In the genomic region with DNA sequence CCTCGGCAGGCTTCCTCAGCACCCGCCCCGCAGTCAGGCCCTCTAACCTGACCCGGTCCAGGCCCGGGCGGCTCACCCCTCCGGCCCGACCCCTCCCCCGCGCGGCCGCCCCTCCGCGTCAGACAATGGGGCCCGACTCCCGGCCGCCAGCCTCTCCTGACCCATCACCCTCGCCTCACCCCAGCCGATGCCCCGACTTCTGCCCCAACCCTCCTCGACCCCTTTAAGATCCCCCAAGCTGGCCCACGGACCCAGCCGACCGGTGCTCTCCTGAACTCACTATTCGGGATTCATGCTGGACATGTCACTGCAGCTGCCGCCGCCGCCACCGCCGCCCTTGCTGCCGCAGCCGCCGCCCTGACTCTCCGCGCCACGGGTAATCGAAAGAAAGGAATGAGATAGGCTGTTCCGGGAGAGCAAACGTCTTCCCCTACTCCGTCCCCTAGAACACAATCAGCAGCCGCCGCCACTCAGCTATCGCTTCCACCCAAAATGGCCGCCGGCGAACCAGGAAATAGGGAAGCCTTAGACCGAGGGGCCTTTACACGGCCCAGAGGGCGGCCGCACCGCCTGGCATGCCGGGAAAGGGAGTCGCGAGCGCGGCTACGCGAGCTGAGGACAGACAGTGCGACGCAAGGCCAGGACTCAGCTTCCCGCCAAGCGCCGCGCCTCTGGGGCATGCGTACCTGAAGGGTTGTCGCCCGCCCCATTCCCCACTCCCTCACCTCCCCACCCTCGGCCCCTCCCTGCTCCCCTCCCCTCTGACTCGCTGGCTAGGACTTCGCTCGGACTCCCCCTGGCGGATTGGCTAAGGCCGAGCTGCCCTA, we compare ENCODE assay signal across 8 cellular contexts. TPM values are rescaled to one million over a fixed set of nuclear protein-coding genes. Genes with fewer than 3 reads are reported as not detected.
A peak's percentile ranks its signal among the peaks of the same experiment; 100 is the strongest.
DNase-seq lines count a peak whose midpoint lies in the region; ATAC-seq and TF ChIP-seq lines count a peak whose summit lies in the region.

A gene (minus strand): TSS at position 494 of the 827 bp plus-strand sequence. CDS start 191 bp downstream, at position 303.

- peak in 1 of 2 donors; percentile 38 for TF ChIP-seq RAD21 in liver (IDR thresholded peaks at IDR 0.05)

- no peaks in the 10 kb centered on the region for H3K36me3 ChIP-seq in CD4-positive, alpha-beta memory T cell (ENCODE audit: insufficient read depth, low read length)
- no peaks in the 10 kb centered on the region for H3K36me3 ChIP-seq in liver (ENCODE audit: control insufficient read depth in 4 of 4, insufficient read depth in 3 of 4, low read depth in 1 of 4, low read length in 3 of 4)

- under 1% methylated on average over 73 of the region's 73 CpGs for WGBS in liver

- H3K27me3 Mint-ChIP-seq in CD4-positive, alpha-beta memory T cell: no peaks in the 10 kb centered on the region

- peak within 1 kb of the TSS; percentile 74 to 94 for H3K4me3 ChIP-seq in CD4-positive, alpha-beta memory T cell (ENCODE audit: low read length in 2 of 2)
- H3K4me3 ChIP-seq in liver (ENCODE audit: low read depth in 1 of 3, low read length in 3 of 3): peak within 1 kb of the TSS; percentile 93 to 99 (median 98)

- peak; percentile 95 to 100 (median 99) for DNase-seq in CD4-positive, alpha-beta memory T cell
- DNase-seq in NCI-H82 (lab: John Stamatoyannopoulos, UW): peak; percentile 100
- peak; percentile 99 for DNase-seq in activated CD4-positive, alpha-beta T cell treated with anti-CD3 and anti-CD28 coated beads, Interleukin-2, amount 50 U/mL, for 48 hours
- peak; percentile 99 to 100 for DNase-seq in dermis microvascular lymphatic vessel endothelial cell (ENCODE audit: low read depth in 2 of 2)
- peak; percentile 99 for DNase-seq in stimulated activated CD4-positive, alpha-beta T cell treated with anti-CD3 and anti-CD28 coated beads, Interleukin-4, amount 100 ng/mL, for 24 hours

- CTCF ChIA-PET in CD4-positive, alpha-beta memory T cell (lab: Charles Lee; ENCODE audit: partially characterized antibody): interaction anchor here (0.7 to 2.6 kb wide), 16 partner anchors 9 to 522 kb away, joined by 3 to 22 read pairs (median 4); a partner anchor contains a TSS

- intact Hi-C loops in CD4-positive, alpha-beta memory T cell (cut with micrococcal nuclease): loop anchor here (1.0 to 5.0 kb wide), 9 partner anchors 66 to 1541 kb away; a partner anchor contains a TSS

- H3K4me3 Mint-ChIP-seq in CD4-positive, alpha-beta memory T cell: peak within 1 kb of the TSS; percentile 97 to 100 (median 99)

- peak within 1 kb of the TSS; percentile 80 to 100 for H3K9ac ChIP-seq in liver (ENCODE audit: low read depth in 1 of 2, low read length in 2 of 2)

- POLR2A ChIA-PET in CD4-positive, alpha-beta memory T cell (lab: Charles Lee; ENCODE audit: partially characterized antibody): interaction anchor here (0.6 to 5.5 kb wide), 32 partner anchors 8 to 1541 kb away, joined by 3 to 85 read pairs (median 5); a partner anchor contains a TSS

- peaks cover 4 to 14% of the 10 kb centered on the region in 2 donors for H3K36me3 Mint-ChIP-seq in CD4-positive, alpha-beta memory T cell

- peaks cover 22 to 53% (median 30%) of the 10 kb centered on the region in 4 donors for H3K4me1 Mint-ChIP-seq in CD4-positive, alpha-beta memory T cell

- H3K27ac Mint-ChIP-seq in CD4-positive, alpha-beta memory T cell: peak within 1 kb of the TSS; percentile 94 to 100 (median 99)

- peaks cover 47% of the 10 kb centered on the region for H3K4me1 ChIP-seq in CD4-positive, alpha-beta memory T cell (ENCODE audit: insufficient read depth, low read length)
- peaks cover 12 to 26% (median 19%) of the 10 kb centered on the region in 4 donors for H3K4me1 ChIP-seq in liver (ENCODE audit: control insufficient read depth in 4 of 4, insufficient read depth in 4 of 4, low read length in 3 of 4)

- no peaks in the 10 kb centered on the region for H3K9me3 Mint-ChIP-seq in CD4-positive, alpha-beta memory T cell

- no peaks in the 10 kb centered on the region for H3K27me3 ChIP-seq in CD4-positive, alpha-beta memory T cell (ENCODE audit: insufficient read depth, low read length)
- no peaks in the 10 kb centered on the region for H3K27me3 ChIP-seq in liver (ENCODE audit: control insufficient read depth in 4 of 4, insufficient read depth in 4 of 4, low read length in 3 of 4)

- H3K9me3 ChIP-seq in CD4-positive, alpha-beta memory T cell (ENCODE audit: control insufficient read depth in 1 of 2, low read length in 2 of 2): no peaks in the 10 kb centered on the region
- H3K9me3 ChIP-seq in liver (ENCODE audit: control insufficient read depth in 4 of 4, low read length in 3 of 4): no peaks in the 10 kb centered on the region

- peak; percentile 96 for ATAC-seq in GM19438 (IDR thresholded peaks at IDR 0.05; ENCODE audit: low read depth, unreplicated experiment)
- peak; percentile 78 for ATAC-seq in HG03575 (IDR thresholded peaks at IDR 0.05; ENCODE audit: extremely low read depth, insufficient number of reproducible peaks, low FRiP score, unreplicated experiment)

- peak within 1 kb of the TSS; percentile 97 for H3K27ac ChIP-seq in CD4-positive, alpha-beta memory T cell (ENCODE audit: low read depth, low read length)
- peak within 1 kb of the TSS; percentile 99 to 100 for H3K27ac ChIP-seq in liver (ENCODE audit: low read depth in 1 of 2, low read length in 2 of 2)

- peak; percentile 38 for TF ChIP-seq CTCF in liver (IDR thresholded peaks at IDR 0.05; ENCODE audit: low read depth, low read length, missing input control)

TF ChIP-seq in liver, 16 proteins besides CTCF, POLR2A, EP300 and RAD21:
- TF ChIP-seq TAF1 (conservative IDR thresholded peaks at IDR 0.05) (peak; percentile 79), HNF4G (IDR thresholded peaks at IDR 0.05) (peak; percentile 32), SP1 (IDR thresholded peaks at IDR 0.05) (peak; percentile 75), NR2F2 (IDR thresholded peaks at IDR 0.05) (peak; percentile 60), FOXA2 (IDR thresholded peaks at IDR 0.05) (peak; percentile 23), GABPA (IDR thresholded peaks at IDR 0.05 in 1 of 2, conservative IDR thresholded peaks at IDR 0.05 in 1 of 2) (peak in 1 of 2 donors; percentile 23), JUND (IDR thresholded peaks at IDR 0.05) (peak; percentile 64 to 73), EGR1 (IDR thresholded peaks at IDR 0.05; ENCODE audit: low read depth in 2 of 2) (peak in 1 of 2 donors; percentile 70), YY1 (IDR thresholded peaks at IDR 0.05) (peak; percentile 99), RXRA (IDR thresholded peaks at IDR 0.05) (peak; percentile 56 to 76), FOXA1 (IDR thresholded peaks at IDR 0.05) (no peak), HNF4A (conservative IDR thresholded peaks at IDR 0.05) (peak; percentile 68 to 81)
- TF ChIP-seq, protein P1, sequence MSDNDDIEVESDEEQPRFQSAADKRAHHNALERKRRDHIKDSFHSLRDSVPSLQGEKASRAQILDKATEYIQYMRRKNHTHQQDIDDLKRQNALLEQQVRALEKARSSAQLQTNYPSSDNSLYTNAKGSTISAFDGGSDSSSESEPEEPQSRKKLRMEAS (IDR thresholded peaks at IDR 0.05): peak; percentile 63
- TF ChIP-seq, protein P2, sequence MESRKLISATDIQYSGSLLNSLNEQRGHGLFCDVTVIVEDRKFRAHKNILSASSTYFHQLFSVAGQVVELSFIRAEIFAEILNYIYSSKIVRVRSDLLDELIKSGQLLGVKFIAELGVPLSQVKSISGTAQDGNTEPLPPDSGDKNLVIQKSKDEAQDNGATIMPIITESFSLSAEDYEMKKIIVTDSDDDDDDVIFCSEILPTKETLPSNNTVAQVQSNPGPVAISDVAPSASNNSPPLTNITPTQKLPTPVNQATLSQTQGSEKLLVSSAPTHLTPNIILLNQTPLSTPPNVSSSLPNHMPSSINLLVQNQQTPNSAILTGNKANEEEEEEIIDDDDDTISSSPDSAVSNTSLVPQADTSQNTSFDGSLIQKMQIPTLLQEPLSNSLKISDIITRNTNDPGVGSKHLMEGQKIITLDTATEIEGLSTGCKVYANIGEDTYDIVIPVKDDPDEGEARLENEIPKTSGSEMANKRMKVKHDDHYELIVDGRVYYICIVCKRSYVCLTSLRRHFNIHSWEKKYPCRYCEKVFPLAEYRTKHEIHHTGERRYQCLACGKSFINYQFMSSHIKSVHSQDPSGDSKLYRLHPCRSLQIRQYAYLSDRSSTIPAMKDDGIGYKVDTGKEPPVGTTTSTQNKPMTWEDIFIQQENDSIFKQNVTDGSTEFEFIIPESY (IDR thresholded peaks at IDR 0.05): peak; percentile 81
- TF ChIP-seq, protein P3, sequence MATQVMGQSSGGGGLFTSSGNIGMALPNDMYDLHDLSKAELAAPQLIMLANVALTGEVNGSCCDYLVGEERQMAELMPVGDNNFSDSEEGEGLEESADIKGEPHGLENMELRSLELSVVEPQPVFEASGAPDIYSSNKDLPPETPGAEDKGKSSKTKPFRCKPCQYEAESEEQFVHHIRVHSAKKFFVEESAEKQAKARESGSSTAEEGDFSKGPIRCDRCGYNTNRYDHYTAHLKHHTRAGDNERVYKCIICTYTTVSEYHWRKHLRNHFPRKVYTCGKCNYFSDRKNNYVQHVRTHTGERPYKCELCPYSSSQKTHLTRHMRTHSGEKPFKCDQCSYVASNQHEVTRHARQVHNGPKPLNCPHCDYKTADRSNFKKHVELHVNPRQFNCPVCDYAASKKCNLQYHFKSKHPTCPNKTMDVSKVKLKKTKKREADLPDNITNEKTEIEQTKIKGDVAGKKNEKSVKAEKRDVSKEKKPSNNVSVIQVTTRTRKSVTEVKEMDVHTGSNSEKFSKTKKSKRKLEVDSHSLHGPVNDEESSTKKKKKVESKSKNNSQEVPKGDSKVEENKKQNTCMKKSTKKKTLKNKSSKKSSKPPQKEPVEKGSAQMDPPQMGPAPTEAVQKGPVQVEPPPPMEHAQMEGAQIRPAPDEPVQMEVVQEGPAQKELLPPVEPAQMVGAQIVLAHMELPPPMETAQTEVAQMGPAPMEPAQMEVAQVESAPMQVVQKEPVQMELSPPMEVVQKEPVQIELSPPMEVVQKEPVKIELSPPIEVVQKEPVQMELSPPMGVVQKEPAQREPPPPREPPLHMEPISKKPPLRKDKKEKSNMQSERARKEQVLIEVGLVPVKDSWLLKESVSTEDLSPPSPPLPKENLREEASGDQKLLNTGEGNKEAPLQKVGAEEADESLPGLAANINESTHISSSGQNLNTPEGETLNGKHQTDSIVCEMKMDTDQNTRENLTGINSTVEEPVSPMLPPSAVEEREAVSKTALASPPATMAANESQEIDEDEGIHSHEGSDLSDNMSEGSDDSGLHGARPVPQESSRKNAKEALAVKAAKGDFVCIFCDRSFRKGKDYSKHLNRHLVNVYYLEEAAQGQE (IDR thresholded peaks at IDR 0.05): peak; percentile 95
- TF ChIP-seq, protein P4, sequence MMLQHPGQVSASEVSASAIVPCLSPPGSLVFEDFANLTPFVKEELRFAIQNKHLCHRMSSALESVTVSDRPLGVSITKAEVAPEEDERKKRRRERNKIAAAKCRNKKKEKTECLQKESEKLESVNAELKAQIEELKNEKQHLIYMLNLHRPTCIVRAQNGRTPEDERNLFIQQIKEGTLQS (IDR thresholded peaks at IDR 0.05): peak; percentile 64

RNA-seq across cellular contexts. Expression of the gene that starts here (rescaled TPM):
- total RNA-seq in CD4-positive, alpha-beta memory T cell: 10 to 100 TPM; 53.3 to 58.4 TPM
- polyA plus RNA-seq in CD4-positive, alpha-beta memory T cell: 10 to 100 TPM; 53.2 to 81.6 TPM
- total RNA-seq in dermis microvascular lymphatic vessel endothelial cell (69.3 and 81.7 TPM in 2 replicates), liver (10 to 100 TPM; 52.8 to 70.3 TPM)
- 10 to 100 TPM; 85.3 to 89.7 TPM for polyA plus RNA-seq in liver

Comparison
In these comparisons a context has a peak if more than half of its experiments do, and no peak if none do; other contexts are left out.
1. Peak in every context shown above with its lines: DNase-seq, ATAC-seq, H3K4me3 ChIP-seq and H3K27ac ChIP-seq.